17 cellular contexts compared by ENCODE assay signal in genomic region chr20:18729426-18729825, GRCh38.
"Had no signal": no experiment of that assay in that cellular context is flagged by ENCODE, and none has a peak within 500 bp of the region (broad histone marks: within the 10 kb centered on the region; RNA-seq: fewer than 3 reads in every experiment).

No MANE protein-coding gene starts in this region.

- DNase-seq: activated CD4-positive, alpha-beta T cell treated with anti-CD3 and anti-CD28 coated beads, Interleukin-2, amount 10 ng/mL, durations not matched to agents 7 days and 5 days; activated naive CD8-positive, alpha-beta T cell treated with anti-CD3 and anti-CD28 coated beads for 36 hours; amniotic stem cell; effector memory CD8-positive, alpha-beta T cell; foreskin fibroblast; hippocampal formation; left cardiac atrium; mesendoderm; natural killer cell; nucleus accumbens; sigmoid colon; spleen; stimulated activated naive CD4-positive, alpha-beta T cell treated with Interleukin-2 at 50 U/mL for 16 hours; T-helper 1 cell; T-helper 9 cell; tibial artery had no signal

- H3K4me1 ChIP-seq: tibial artery had no signal

- H3K9me3 ChIP-seq: sigmoid colon, spleen, tibial artery had no signal

- H3K36me3 Mint-ChIP-seq: natural killer cell had no signal

- H3K27me3 Mint-ChIP-seq: activated CD4-positive, alpha-beta T cell treated with anti-CD3 and anti-CD28 coated beads, Interleukin-2, amount 10 ng/mL, durations not matched to agents 7 days and 5 days; activated naive CD8-positive, alpha-beta T cell treated with anti-CD3 and anti-CD28 coated beads for 36 hours; effector memory CD8-positive, alpha-beta T cell had no signal

- H3K27me3 ChIP-seq: sigmoid colon, spleen, tibial artery had no signal

- H3K4me3 ChIP-seq: sigmoid colon, spleen, tibial artery had no signal

- H3K36me3 ChIP-seq: sigmoid colon, tibial artery had no signal

- H3K27ac ChIP-seq: sigmoid colon, spleen, tibial artery had no signal

- H3K9me3 Mint-ChIP-seq: activated CD4-positive, alpha-beta T cell treated with anti-CD3 and anti-CD28 coated beads, Interleukin-2, amount 10 ng/mL, durations not matched to agents 7 days and 5 days; activated naive CD8-positive, alpha-beta T cell treated with anti-CD3 and anti-CD28 coated beads for 36 hours; activated T-helper 1 cell treated with anti-CD3 and anti-CD28 coated beads, Interleukin-12 subunit alpha, Interleukin-12 subunit beta, Interleukin-2, Interleukin-4 antibody, amounts not matched to agents 30 ng/mL and 10 ng/mL and 1 ng/mL, durations not matched to agents 14 hours and 24 hours and 36 hours; effector memory CD8-positive, alpha-beta T cell; natural killer cell had no signal

- ATAC-seq: effector memory CD8-positive, alpha-beta T cell; left cardiac atrium; natural killer cell had no signal

- H3K27ac Mint-ChIP-seq: activated CD4-positive, alpha-beta T cell treated with anti-CD3 and anti-CD28 coated beads, Interleukin-2, amount 10 ng/mL, durations not matched to agents 7 days and 5 days; activated naive CD8-positive, alpha-beta T cell treated with anti-CD3 and anti-CD28 coated beads for 36 hours; activated T-helper 1 cell treated with anti-CD3 and anti-CD28 coated beads, Interleukin-12 subunit alpha, Interleukin-12 subunit beta, Interleukin-2, Interleukin-4 antibody, amounts not matched to agents 30 ng/mL and 10 ng/mL and 1 ng/mL, durations not matched to agents 14 hours and 24 hours and 36 hours had no signal

- H3K4me3 Mint-ChIP-seq: activated CD4-positive, alpha-beta T cell treated with anti-CD3 and anti-CD28 coated beads, Interleukin-2, amount 10 ng/mL, durations not matched to agents 7 days and 5 days; activated naive CD8-positive, alpha-beta T cell treated with anti-CD3 and anti-CD28 coated beads for 36 hours; activated T-helper 1 cell treated with anti-CD3 and anti-CD28 coated beads, Interleukin-12 subunit alpha, Interleukin-12 subunit beta, Interleukin-2, Interleukin-4 antibody, amounts not matched to agents 30 ng/mL and 10 ng/mL and 1 ng/mL, durations not matched to agents 14 hours and 24 hours and 36 hours; effector memory CD8-positive, alpha-beta T cell; natural killer cell had no signal
